In the genomic region with DNA sequence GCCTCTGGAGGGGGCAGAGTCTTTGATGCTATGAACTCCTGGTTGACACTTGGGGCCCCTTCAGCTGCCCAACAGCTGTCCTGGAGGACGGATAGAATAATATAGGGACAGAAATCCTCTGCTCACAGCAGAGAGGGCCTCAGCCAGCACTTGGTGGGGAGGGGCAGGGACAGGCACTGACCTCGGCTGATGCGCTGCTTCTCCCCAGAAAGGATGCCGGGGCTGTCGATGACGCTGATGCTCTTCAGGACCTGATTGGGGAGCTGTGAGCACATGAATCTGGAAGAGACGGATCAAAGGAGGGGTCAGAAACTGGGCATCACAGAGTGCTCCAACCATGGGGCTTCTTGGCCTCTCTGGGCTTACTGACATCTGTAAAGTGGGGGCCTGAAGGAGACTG, we compare ENCODE assay signal across 12 cellular contexts. TPM values are rescaled to one million over a fixed set of nuclear protein-coding genes. Genes with fewer than 3 reads are reported as not detected.
DNase-seq lines count a peak whose midpoint lies in the region; ATAC-seq, FAIRE-seq and TF ChIP-seq lines count a peak whose summit lies in the region.
"Had no signal": no experiment of that assay in that cellular context is flagged by ENCODE, and none has a peak within 500 bp of the region (broad histone marks: within the 10 kb centered on the region; RNA-seq: fewer than 3 reads in every experiment).

No MANE protein-coding gene starts in this region.

- intact Hi-C loops in esophagus squamous epithelium (cut with DNase I) (no loop called here), posterior vena cava (cut with DNase I) (no loop called here)

- CTCF ChIA-PET in activated naive CD4-positive, alpha-beta T cell treated with anti-CD3 and anti-CD28 coated beads, Interleukin-2, amount 10 ng/mL, durations not matched to agents 7 days and 5 days (lab: Charles Lee) = no interaction called here
- CTCF ChIA-PET in T-cell (lab: Charles Lee) = no interaction called here

- H3K27ac Mint-ChIP-seq in activated naive CD4-positive, alpha-beta T cell treated with anti-CD3 and anti-CD28 coated beads, Interleukin-2, amount 50 U/mL, for 72 hours = peak overlapping the region; percentile 66 to 70
- H3K27ac Mint-ChIP-seq in activated naive CD4-positive, alpha-beta T cell treated with anti-CD3 and anti-CD28 coated beads, Interleukin-2, amount 10 ng/mL, durations not matched to agents 7 days and 5 days = no peak overlapping the region
- peak overlapping the region; percentile 64 to 83 for H3K27ac Mint-ChIP-seq in T-cell

- no peak for FAIRE-seq in D721Med (lab: Jason Lieb, UNC)

- H3K36me3 Mint-ChIP-seq in activated naive CD4-positive, alpha-beta T cell treated with anti-CD3 and anti-CD28 coated beads, Interleukin-2, amount 50 U/mL, for 72 hours = peaks cover 9 to 24% of the 10 kb centered on the region in 2 donors
- H3K36me3 Mint-ChIP-seq in activated naive CD4-positive, alpha-beta T cell treated with anti-CD3 and anti-CD28 coated beads, Interleukin-2, amount 10 ng/mL, durations not matched to agents 7 days and 5 days = peaks cover 18% of the 10 kb centered on the region
- H3K36me3 Mint-ChIP-seq in T-cell = peaks cover 23% of the 10 kb centered on the region

- DNase-seq in activated naive CD4-positive, alpha-beta T cell treated with anti-CD3 and anti-CD28 coated beads, Interleukin-2, amount 50 U/mL, for 72 hours (ENCODE audit: low spot score in 2 of 2) = no peak
- DNase-seq in activated naive CD4-positive, alpha-beta T cell treated with anti-CD3 and anti-CD28 coated beads, Interleukin-2, amount 10 ng/mL, durations not matched to agents 7 days and 5 days = no peak
- DNase-seq in T-cell = no peak
- no peak for DNase-seq in esophagus squamous epithelium (lab: John Stamatoyannopoulos, UW)
- peak; percentile 35 for DNase-seq in posterior vena cava (ENCODE audit: low spot score)
- DNase-seq in D721Med (ENCODE audit: insufficient read length, low spot score) = no peak
- no peak for DNase-seq in stimulated activated CD4-positive, alpha-beta T cell treated with anti-CD3 and anti-CD28 coated beads, Interleukin-12 subunit alpha, Interleukin-12 subunit beta, amount 100 ng/mL, for 4 hours
- DNase-seq in COLO829 (ENCODE audit: low spot score) = no peak
- DNase-seq: cerebellar nuclear complex, NCI-H146, testis had no signal

- TF ChIP-seq CTCF in esophagus squamous epithelium (IDR thresholded peaks at IDR 0.05) (no peak), D721Med (IDR thresholded peaks at IDR 0.05; ENCODE audit: insufficient read depth, missing control alignments) (no peak)

- TF ChIP-seq POLR2A in esophagus squamous epithelium (IDR thresholded peaks at IDR 0.05) = no peak

- no peaks in the 10 kb centered on the region for H3K27me3 ChIP-seq in esophagus squamous epithelium
- H3K27me3 ChIP-seq: testis had no signal

- no peaks in the 10 kb centered on the region for H3K9me3 ChIP-seq in esophagus squamous epithelium
- H3K9me3 ChIP-seq: testis had no signal

- no peak overlapping the region for H3K4me3 ChIP-seq in esophagus squamous epithelium
- H3K4me3 ChIP-seq: testis had no signal

- H3K4me1 Mint-ChIP-seq in activated naive CD4-positive, alpha-beta T cell treated with anti-CD3 and anti-CD28 coated beads, Interleukin-2, amount 10 ng/mL, durations not matched to agents 7 days and 5 days = peaks cover 31% of the 10 kb centered on the region
- peaks cover 16 to 31% (median 29%) of the 10 kb centered on the region in 3 donors for H3K4me1 Mint-ChIP-seq in T-cell

- peaks cover 0 to 32% (median 0%) of the 10 kb centered on the region in 3 donors for H3K36me3 ChIP-seq in esophagus squamous epithelium

- peak overlapping the region; percentile 8 to 87 (median 42) for H3K27ac ChIP-seq in esophagus squamous epithelium
- H3K27ac ChIP-seq: testis, VCaP had no signal

- H3K4me3 Mint-ChIP-seq in activated naive CD4-positive, alpha-beta T cell treated with anti-CD3 and anti-CD28 coated beads, Interleukin-2, amount 10 ng/mL, durations not matched to agents 7 days and 5 days = no peak overlapping the region
- H3K4me3 Mint-ChIP-seq in T-cell = no peak overlapping the region

- 80 to 90% methylated on average over 2 to 4 of the region's 7 CpGs for WGBS in esophagus squamous epithelium, 2 donors

- no peaks in the 10 kb centered on the region for H3K9me3 Mint-ChIP-seq in activated naive CD4-positive, alpha-beta T cell treated with anti-CD3 and anti-CD28 coated beads, Interleukin-2, amount 50 U/mL, for 72 hours
- no peaks in the 10 kb centered on the region for H3K9me3 Mint-ChIP-seq in activated naive CD4-positive, alpha-beta T cell treated with anti-CD3 and anti-CD28 coated beads, Interleukin-2, amount 10 ng/mL, durations not matched to agents 7 days and 5 days
- H3K9me3 Mint-ChIP-seq in T-cell = no peaks in the 10 kb centered on the region

- no peak for ATAC-seq in activated naive CD4-positive, alpha-beta T cell treated with anti-CD3 and anti-CD28 coated beads, Interleukin-2, amount 50 U/mL, for 72 hours
- ATAC-seq in T-cell (replicated peaks in 1 of 4) = no peak

- peaks cover 5 to 100% (median 39%) of the 10 kb centered on the region in 3 donors for H3K4me1 ChIP-seq in esophagus squamous epithelium

- POLR2A ChIA-PET in T-cell (lab: Charles Lee) = no interaction called here

- H3K27me3 Mint-ChIP-seq in activated naive CD4-positive, alpha-beta T cell treated with anti-CD3 and anti-CD28 coated beads, Interleukin-2, amount 10 ng/mL, durations not matched to agents 7 days and 5 days = no peaks in the 10 kb centered on the region
- H3K27me3 Mint-ChIP-seq in T-cell = no peaks in the 10 kb centered on the region

RNA-seq across cellular contexts. Expression of a gene that starts 29.5 kb away (rescaled TPM):
- total RNA-seq in activated naive CD4-positive, alpha-beta T cell treated with anti-CD3 and anti-CD28 coated beads, Interleukin-2, amount 50 U/mL, for 72 hours = 10 to 100 TPM; 25.3 to 60.0 TPM
- 10 to 100 TPM; 11.7 to 46.8 (median 16.8) TPM for total RNA-seq in T-cell
- 10 to 100 TPM; 25.4 to 45.3 (median 27.8) TPM for total RNA-seq in esophagus squamous epithelium
- 10 to 100 TPM; 21.3 to 22.5 TPM for total RNA-seq in posterior vena cava

RNA-seq across cellular contexts. Expression of a gene that starts 49.0 kb away (rescaled TPM):
- 1 to 10 TPM in 1 of 2 donors, under 1 TPM in 1; 0.55 to 1.4 TPM for total RNA-seq in activated naive CD4-positive, alpha-beta T cell treated with anti-CD3 and anti-CD28 coated beads, Interleukin-2, amount 50 U/mL, for 72 hours
- 1 to 10 TPM; 1.0 to 4.0 (median 2.2) TPM for total RNA-seq in T-cell
- 1 to 10 TPM; 1.9 to 4.4 (median 3.4) TPM for total RNA-seq in esophagus squamous epithelium
- 1 to 10 TPM in 1 of 2 donors, under 1 TPM in 1; 0.71 to 1.3 TPM for total RNA-seq in posterior vena cava
